Comparison of ENCODE assay signal across 19 cellular contexts in genomic region chr17:19785854-19786253, GRCh38. TPM values are rescaled to one million over a fixed set of nuclear protein-coding genes. Genes with fewer than 3 reads are reported as not detected.
DNase-seq lines count a peak whose midpoint lies in the region; ATAC-seq, FAIRE-seq and TF ChIP-seq lines count a peak whose summit lies in the region.
"Had no signal": no experiment of that assay in that cellular context is flagged by ENCODE, and none has a peak within 500 bp of the region (broad histone marks: within the 10 kb centered on the region; RNA-seq: fewer than 3 reads in every experiment).

No MANE protein-coding gene starts in this region.

- POLR2A ChIA-PET in HepG2 (lab: Yijun Ruan, JAX): no interaction called here

- H3K4me2 ChIP-seq in HepG2 (ENCODE audit: low read depth, low read length) (no peak overlapping the region), OCI-LY1 (ENCODE audit: low read length) (no peak overlapping the region)

- TF ChIP-seq CTCF in HepG2 (CRISPR knock-in tag; IDR thresholded peaks at IDR 0.05) (peak; percentile 26), right lobe of liver (IDR thresholded peaks at IDR 0.05) (no peak), OCI-LY1 (IDR thresholded peaks at IDR 0.05; ENCODE audit: low read length) (peak; percentile 49), chondrocyte (IDR thresholded peaks at IDR 0.05) (peak; percentile 36), tibial nerve (IDR thresholded peaks at IDR 0.05) (no peak)

- H3K27me3 Mint-ChIP-seq in chondrocyte (ENCODE audit: low read depth): no peaks in the 10 kb centered on the region
- H3K27me3 Mint-ChIP-seq: CD4-positive, CD25-positive, alpha-beta regulatory T cell had no signal

- no peaks in the 10 kb centered on the region for H3K27me3 ChIP-seq in HepG2 (ENCODE audit: control insufficient read depth in 1 of 2, insufficient read depth in 2 of 2, low read length in 2 of 2)
- no peaks in the 10 kb centered on the region for H3K27me3 ChIP-seq in right lobe of liver
- H3K27me3 ChIP-seq in OCI-LY1 (ENCODE audit: insufficient read depth, low read length): no peaks in the 10 kb centered on the region
- no peaks in the 10 kb centered on the region for H3K27me3 ChIP-seq in tibial nerve
- H3K27me3 ChIP-seq: dorsolateral prefrontal cortex, SJSA1 had no signal

- H3K4me1 ChIP-seq in HepG2 (ENCODE audit: insufficient read depth, low read length) (peaks cover 8% of the 10 kb centered on the region; the same call in 1 of the 2 replicates), right lobe of liver (peaks cover 0 to 4% (median 0%) of the 10 kb centered on the region in 4 donors), OCI-LY1 (ENCODE audit: insufficient read depth, low read length, severe bottlenecking) (no peaks in the 10 kb centered on the region), tibial nerve (peaks cover 0 to 6% (median 0%) of the 10 kb centered on the region in 4 donors)
- H3K4me1 ChIP-seq: SJSA1 had no signal

- no peak for TF ChIP-seq RAD21 in HepG2 (CRISPR knock-in tag; IDR thresholded peaks at IDR 0.05)

- ATAC-seq in HepG2 (no peak), right lobe of liver (no peak), GM19351 (IDR thresholded peaks at IDR 0.05; ENCODE audit: unreplicated experiment) (no peak)
- ATAC-seq: esophagus mucosa, left lobe of liver had no signal

- WGBS in HepG2 (ENCODE audit: low lambda C conversion rate): 45% methylated on average over 4 of the region's 4 CpGs
- WGBS in right lobe of liver (ENCODE audit: insufficient coverage, low coverage, low lambda C conversion rate, missing lambda C conversion rate): 58% methylated on average over 4 of the region's 4 CpGs
- 61 to 67% methylated on average over 4 of the region's 4 CpGs for WGBS in tibial nerve, 2 donors

- no peaks in the 10 kb centered on the region for H3K9me3 Mint-ChIP-seq in chondrocyte (ENCODE audit: low read depth)

- no peak overlapping the region for H3K4me3 Mint-ChIP-seq in chondrocyte (ENCODE audit: unreplicated experiment)
- H3K4me3 Mint-ChIP-seq: CD4-positive, CD25-positive, alpha-beta regulatory T cell had no signal

- H3K36me3 ChIP-seq in HepG2 (replicated peaks in 1 of 2; ENCODE audit: control insufficient read depth in 1 of 2, insufficient read depth in 2 of 2, low read length in 2 of 2) (no peaks in the 10 kb centered on the region), right lobe of liver (no peaks in the 10 kb centered on the region), OCI-LY1 (ENCODE audit: insufficient read depth, low read length) (no peaks in the 10 kb centered on the region), tibial nerve (peaks cover 0 to 75% (median 0%) of the 10 kb centered on the region in 3 donors)
- H3K36me3 ChIP-seq: SJSA1 had no signal

- TF ChIP-seq POLR2A in HepG2 (IDR thresholded peaks at IDR 0.05; ENCODE audit: insufficient read depth in 1 of 2, low read depth in 2 of 2, low read length in 2 of 2) (no peak), right lobe of liver (IDR thresholded peaks at IDR 0.05) (no peak), tibial nerve (IDR thresholded peaks at IDR 0.05) (no peak)

- H2AFZ ChIP-seq in HepG2 (ENCODE audit: low read length) (no peak overlapping the region), OCI-LY1 (ENCODE audit: low read length) (no peak overlapping the region)

- no peak overlapping the region for H3K27ac Mint-ChIP-seq in chondrocyte (ENCODE audit: unreplicated experiment)
- H3K27ac Mint-ChIP-seq: CD4-positive, CD25-positive, alpha-beta regulatory T cell had no signal

- H3K4me1 Mint-ChIP-seq in chondrocyte (ENCODE audit: low read depth): peaks cover 7% of the 10 kb centered on the region

- no peak for FAIRE-seq in HepG2 (lab: Jason Lieb, UNC)
- FAIRE-seq: bronchial epithelial cell had no signal

- no peaks in the 10 kb centered on the region for H3F3A ChIP-seq in OCI-LY1 (ENCODE audit: insufficient read depth, low read length)

- H4K20me1 ChIP-seq in HepG2 (ENCODE audit: insufficient read depth, low read length): no peaks in the 10 kb centered on the region
- H4K20me1 ChIP-seq in OCI-LY1 (ENCODE audit: insufficient read depth, low read length): no peaks in the 10 kb centered on the region

- TF ChIP-seq EP300 in HepG2 (IDR thresholded peaks at IDR 0.05; ENCODE audit: low read depth in 2 of 2, low read length in 2 of 2) (no peak), HepG2 (CRISPR knock-in tag; IDR thresholded peaks at IDR 0.05; ENCODE audit: borderline replicate concordance) (no peak), tibial nerve (IDR thresholded peaks at IDR 0.05) (no peak)

- H3K4me3 ChIP-seq in HepG2 (replicated peaks in 1 of 3; ENCODE audit: insufficient read depth in 1 of 3, low read depth in 2 of 3, low read length in 3 of 3) (no peak overlapping the region), right lobe of liver (no peak overlapping the region), OCI-LY1 (ENCODE audit: low read depth, low read length, poor library complexity, severe bottlenecking) (no peak overlapping the region), tibial nerve (no peak overlapping the region)
- H3K4me3 ChIP-seq: dorsolateral prefrontal cortex, SJSA1 had no signal

- in situ Hi-C loops in HepG2 (cut with HindIII; ENCODE audit: extremely low pct_ligation_motif_present, low pct_unique_long_range_greater_than_20kb): no loop called here

- intact Hi-C loops in HepG2 (cut with micrococcal nuclease; ENCODE audit: unreplicated experiment) (no loop called here), right lobe of liver (cut with DNase I) (no loop called here)

- H3K27ac ChIP-seq in HepG2 (ENCODE audit: extremely low read length, insufficient read depth, low read length) (no peak overlapping the region), right lobe of liver (no peak overlapping the region), OCI-LY1 (ENCODE audit: low read depth, low read length, poor library complexity, severe bottlenecking) (no peak overlapping the region), tibial nerve (no peak overlapping the region)
- H3K27ac ChIP-seq: dorsolateral prefrontal cortex, SJSA1 had no signal

- CTCF ChIA-PET in HepG2 (lab: Yijun Ruan, JAX; ENCODE audit: low intra/inter-chr PET ratio, low total read pairs): no interaction called here

- no peaks in the 10 kb centered on the region for H3K9me2 ChIP-seq in OCI-LY1 (ENCODE audit: low read depth, low read length)

- H3K9me3 ChIP-seq in HepG2 (ENCODE audit: low read length) (no peaks in the 10 kb centered on the region), right lobe of liver (no peaks in the 10 kb centered on the region), OCI-LY1 (ENCODE audit: low read length) (no peaks in the 10 kb centered on the region), tibial nerve (no peaks in the 10 kb centered on the region)
- H3K9me3 ChIP-seq: SJSA1 had no signal

- H3K9ac ChIP-seq in HepG2 (ENCODE audit: insufficient read depth, low read depth, low read length): no peak overlapping the region
- no peak overlapping the region for H3K9ac ChIP-seq in OCI-LY1 (ENCODE audit: low read length)

- no peak for DNase-seq in HepG2 (ENCODE audit: low spot score)
- DNase-seq in right lobe of liver: no peak
- no peak for DNase-seq in chondrocyte (ENCODE audit: low spot score)
- no peak for DNase-seq in tibial nerve (ENCODE audit: low spot score in 2 of 2)
- DNase-seq in kidney tubule cell (ENCODE audit: low spot score): no peak
- DNase-seq in GM19238 (ENCODE audit: insufficient read length, low spot score): no peak
- DNase-seq: ACHN; CD4-positive, CD25-positive, alpha-beta regulatory T cell; DMS53; dorsolateral prefrontal cortex; NCI-H1417; NCI-H2171 had no signal

- BruUV-seq in HepG2 (replicated peaks; lab: Mats Ljungman, UMichigan): no TSS peak

- no peaks in the 10 kb centered on the region for H3K79me2 ChIP-seq in HepG2 (ENCODE audit: insufficient read depth, low read length)
- H3K79me2 ChIP-seq in OCI-LY1 (ENCODE audit: insufficient read depth, low read length): no peaks in the 10 kb centered on the region

- H3K36me3 Mint-ChIP-seq in chondrocyte (ENCODE audit: low read depth): peaks cover 36% of the 10 kb centered on the region

TF ChIP-seq in HepG2, 621 proteins besides CTCF, POLR2A, EP300 and RAD21 (continues in another document):
- TF ChIP-seq STAG1 (CRISPR knock-in tag; IDR thresholded peaks at IDR 0.05) (peak; percentile 46), BRD4 (CRISPR knock-in tag; IDR thresholded peaks at IDR 0.05) (no peak), RARG (CRISPR knock-in tag; IDR thresholded peaks at IDR 0.05; ENCODE audit: low read depth) (no peak), ZMAT5 (CRISPR knock-in tag; IDR thresholded peaks at IDR 0.05; ENCODE audit: borderline replicate concordance, low read depth) (no peak)

RNA-seq across cellular contexts. Expression of gene ALDH3A1, which starts 37.8 kb away (rescaled TPM):
- total RNA-seq in HepG2 (2016; rRNA removed; fragmentation: Illumina TruSeq; extraction: Trizol): 0.45 and 0.62 TPM in 2 replicates
- total RNA-seq in HepG2 (2016; cell fraction: cytosol; rRNA removed; fragmentation: Illumina TruSeq; extraction: Trizol; ENCODE audit: low read depth): 0.18 and 0.61 TPM in 2 replicates
- total RNA-seq in HepG2 (2016; cell fraction: insoluble cytoplasmic fraction; rRNA removed; fragmentation: Illumina TruSeq; extraction: Trizol): 0.50 and 0.65 TPM in 2 replicates
- 0.38 and 0.49 TPM in 2 replicates for total RNA-seq in HepG2 (2016; cell fraction: membrane; rRNA removed; fragmentation: Illumina TruSeq; extraction: Trizol)
- total RNA-seq in HepG2 (2016; cell fraction: nucleus; rRNA removed; fragmentation: Illumina TruSeq; extraction: Trizol): 0.25 and 0.50 TPM in 2 replicates
- polyA plus RNA-seq in HepG2 (2011; rRNA removed): 0.07 and 0.29 TPM in 2 replicates
- polyA plus RNA-seq in HepG2 (2011; cell fraction: cytosol; rRNA removed): 0.09 TPM in 1 of 2 replicates, not detected in the other
- 0.11 and 0.19 TPM in 2 replicates for polyA plus RNA-seq in HepG2 (2011; cell fraction: nucleus; rRNA removed)
- polyA plus RNA-seq in HepG2 (2012): 0.08 and 0.13 TPM in 2 replicates
- polyA plus RNA-seq in HepG2 (2016; cell fraction: cytosol; fragmentation: Illumina TruSeq; extraction: Trizol; ENCODE audit: low read depth): 0.10 and 0.26 TPM in 2 replicates
- 0.56 and 0.68 TPM in 2 replicates for polyA plus RNA-seq in HepG2 (2016; cell fraction: insoluble cytoplasmic fraction; fragmentation: Illumina TruSeq; extraction: Trizol; ENCODE audit: low read depth)
- 0.30 and 0.86 TPM in 2 replicates for polyA plus RNA-seq in HepG2 (2016; cell fraction: membrane; fragmentation: Illumina TruSeq; extraction: Trizol; ENCODE audit: low read depth)
- polyA plus RNA-seq in HepG2 (2016; cell fraction: nucleus; fragmentation: Illumina TruSeq; extraction: Trizol; ENCODE audit: insufficient read depth, low read depth): 0.92 and 2.1 TPM in 2 replicates
- 10.9 TPM in 1 of 2 replicates, not detected in the other for polyA minus RNA-seq in HepG2 (2011; rRNA and poly(A)+ RNA removed; ENCODE audit: low replicate concordance)
- polyA minus RNA-seq in HepG2 (2011; cell fraction: cytosol; rRNA and poly(A)+ RNA removed): not detected in 2 replicates
- not detected in 2 replicates for polyA minus RNA-seq in HepG2 (2011; cell fraction: nucleus; rRNA and poly(A)+ RNA removed)
- total RNA-seq in right lobe of liver: 10 to 100 TPM in 2 of 6 experiments, 1 to 10 TPM in 2, under 1 TPM in 2; 0.26 to 13.8 (median 1.7) TPM
- total RNA-seq in chondrocyte: 1.6 TPM in 1 of 3 replicates, not detected in the others
- total RNA-seq in tibial nerve: 1 to 10 TPM in 2 of 4 donors, under 1 TPM in 1, not detected in 1; 0.21 to 2.1 (median 1.7) TPM
- total RNA-seq: CD4-positive, CD25-positive, alpha-beta regulatory T cell; LHCN-M2; SJSA1 had no signal

Comparison
In these comparisons a context has a peak if more than half of its experiments do, and no peak if none do; other contexts are left out.
1. CTCF ChIP-seq: peak in HepG2 (single experiment), OCI-LY1 (single experiment) and chondrocyte (single experiment); none in right lobe of liver (0 of 4) and tibial nerve (0 of 5).